In the genomic region with DNA sequence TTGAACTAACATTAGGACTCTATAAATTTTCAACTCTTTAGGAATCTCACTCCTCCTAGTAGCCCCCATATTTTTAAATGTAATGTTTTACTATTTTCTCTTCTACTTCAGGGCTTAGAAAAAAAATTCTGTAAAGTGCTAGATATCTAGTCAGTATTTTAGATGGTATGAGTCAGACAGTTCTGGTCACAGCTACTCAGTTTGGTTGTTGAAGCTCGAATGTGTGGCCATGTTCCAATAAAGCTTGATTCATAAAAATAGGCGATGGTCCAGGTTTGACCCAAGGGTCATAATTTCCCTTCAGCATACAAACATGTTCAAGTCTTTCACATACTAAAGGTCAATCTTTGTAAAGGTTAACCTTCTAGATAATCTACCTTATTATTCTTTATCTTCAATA, we compare ENCODE assay signal across 13 cellular contexts.
"Had no signal": no experiment of that assay in that cellular context is flagged by ENCODE, and none has a peak within 500 bp of the region (broad histone marks: within the 10 kb centered on the region; RNA-seq: fewer than 3 reads in every experiment).

No MANE protein-coding gene starts in this region.

- ATAC-seq: activated CD8-positive, alpha-beta T cell treated with anti-CD3 and anti-CD28 coated beads, Interleukin-2, amount 10 ng/mL, durations not matched to agents 7 days and 5 days; activated naive CD8-positive, alpha-beta T cell treated with anti-CD3 and anti-CD28 coated beads, Interleukin-2, amount 50 U/mL, for 24 hours; gastrocnemius medialis; stimulated activated naive CD8-positive, alpha-beta T cell treated with anti-CD3 and anti-CD28 coated beads, Interleukin-15, amount 100 ng/mL, for 72 hours; WTC11 had no signal

- H3K36me3 ChIP-seq: brain microvascular endothelial cell, gastrocnemius medialis, thoracic aorta had no signal

- H3K27me3 ChIP-seq: brain microvascular endothelial cell, dorsolateral prefrontal cortex, gastrocnemius medialis had no signal

- H3K9me3 ChIP-seq: gastrocnemius medialis, thoracic aorta had no signal

- DNase-seq: activated CD4-positive, alpha-beta T cell treated with anti-CD3 and anti-CD28 coated beads for 48 hours; activated CD8-positive, alpha-beta T cell treated with anti-CD3 and anti-CD28 coated beads, Interleukin-2, amount 10 ng/mL, durations not matched to agents 7 days and 5 days; activated naive CD4-positive, alpha-beta T cell treated with Interleukin-2 at 50 U/mL for 16 hours; activated naive CD8-positive, alpha-beta T cell treated with anti-CD3 and anti-CD28 coated beads, Interleukin-2, amount 50 U/mL, for 24 hours; brain microvascular endothelial cell; dorsolateral prefrontal cortex; gastrocnemius medialis; kidney glomerular epithelial cell; nephron progenitor cell; stimulated activated CD4-positive, alpha-beta T cell treated with anti-CD3 and anti-CD28 coated beads, Interleukin-4, amount 100 ng/mL, for 1 hour; stimulated activated naive CD8-positive, alpha-beta T cell treated with anti-CD3 and anti-CD28 coated beads, Interleukin-15, amount 100 ng/mL, for 72 hours had no signal

- H3K4me3 ChIP-seq: dorsolateral prefrontal cortex, gastrocnemius medialis, thoracic aorta had no signal
